In genomic region chr10:19168584-19168983, GRCh38 we compare ENCODE assay signal across 14 cellular contexts.
DNase-seq lines count a peak whose midpoint lies in the region; ATAC-seq and TF ChIP-seq lines count a peak whose summit lies in the region.
"Had no signal": no experiment of that assay in that cellular context is flagged by ENCODE, and none has a peak within 500 bp of the region (broad histone marks: within the 10 kb centered on the region; RNA-seq: fewer than 3 reads in every experiment).

No MANE protein-coding gene starts in this region.

- in situ Hi-C loops in astrocyte of the spinal cord (cut with HindIII; ENCODE audit: low sequenced_read_pairs), result no loop called here

- TF ChIP-seq CTCF in LNCAP (IDR thresholded peaks at IDR 0.05) (peak; percentile 41; the same call in 1 of the 2 replicates), astrocyte of the spinal cord (IDR thresholded peaks at IDR 0.05; ENCODE audit: low read depth, low read length) (peak; percentile 15)

- DNase-seq in Daoy (ENCODE audit: low read depth) (peak; percentile 1), astrocyte of the spinal cord (ENCODE audit: low read depth, low spot score) (no peak), islet precursor cell (peak; percentile 54), occipital lobe (lab: John Stamatoyannopoulos, UW) (no peak)
- no peak for DNase-seq in activated CD4-positive, alpha-beta T cell treated with anti-CD3 and anti-CD28 coated beads for 1 hour
- DNase-seq: activated CD8-positive, alpha-beta T cell treated with anti-CD3 and anti-CD28 coated beads, Interleukin-2, amount 10 ng/mL, durations not matched to agents 7 days and 5 days; activated gamma-delta T cell treated with Interleukin-2 at 50 U/mL for 16 hours; CD4-positive, CD25-positive, alpha-beta regulatory T cell; NCI-H1105 treated with DMSO at 0.1 percent for 48 hours; RPMI8226 had no signal

- ATAC-seq in HG03520 (IDR thresholded peaks at IDR 0.05; ENCODE audit: unreplicated experiment), result no peak
- ATAC-seq in HG03442 (IDR thresholded peaks at IDR 0.05; ENCODE audit: unreplicated experiment), result no peak
- ATAC-seq: activated CD8-positive, alpha-beta T cell treated with anti-CD3 and anti-CD28 coated beads, Interleukin-2, amount 10 ng/mL, durations not matched to agents 7 days and 5 days had no signal

- no peak overlapping the region for H3K4me3 ChIP-seq in astrocyte of the spinal cord (ENCODE audit: low read depth, low read length)
- H3K4me3 ChIP-seq: skin epidermis had no signal

Comparison
In these comparisons a context has a peak if more than half of its experiments do, and no peak if none do; other contexts are left out.
1. DNase-seq: peak in Daoy (single experiment) and islet precursor cell (single experiment); none in astrocyte of the spinal cord (single experiment), activated CD4-positive, alpha-beta T cell treated with anti-CD3 and anti-CD28 coated beads for 1 hour (single experiment) and occipital lobe (single experiment).